Comparison of ENCODE assay signal across 20 cellular contexts in the genomic region with DNA sequence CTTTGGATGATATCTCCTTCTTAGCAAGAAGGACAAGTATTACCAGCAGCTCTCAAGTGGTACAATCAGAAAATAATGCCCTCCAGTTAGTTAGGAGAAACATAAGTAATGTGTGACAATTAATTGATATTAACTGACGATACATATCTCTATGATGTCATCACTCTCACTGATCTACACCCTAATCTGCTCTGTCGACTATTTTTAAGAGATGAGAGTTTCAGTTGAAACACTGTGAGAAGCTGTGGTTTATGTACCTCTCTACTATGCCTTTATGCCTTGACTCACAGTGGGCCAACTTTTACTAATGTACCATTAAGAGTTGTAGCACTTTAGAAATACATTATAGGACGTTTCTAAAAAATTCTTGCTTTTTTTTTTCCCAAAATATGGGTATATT. TPM values are rescaled to one million over a fixed set of nuclear protein-coding genes. Genes with fewer than 3 reads are reported as not detected.
DNase-seq lines count a peak whose midpoint lies in the region; ATAC-seq and TF ChIP-seq lines count a peak whose summit lies in the region.
"Had no signal": no experiment of that assay in that cellular context is flagged by ENCODE, and none has a peak within 500 bp of the region (broad histone marks: within the 10 kb centered on the region; RNA-seq: fewer than 3 reads in every experiment).

No MANE protein-coding gene starts in this region.

- dilution Hi-C loops in IMR-90 (cut with HindIII; ENCODE audit: low sequenced_read_pairs, unreplicated experiment) = no loop called here

- no peaks in the 10 kb centered on the region for H3K36me3 ChIP-seq in GM23248 (ENCODE audit: low read depth)
- peaks cover 2% of the 10 kb centered on the region; the same call in 1 of the 2 replicates for H3K36me3 ChIP-seq in IMR-90 (ENCODE audit: control insufficient read depth, insufficient read depth, low read length)
- H3K36me3 ChIP-seq in smooth muscle cell (ENCODE audit: low read depth) = no peaks in the 10 kb centered on the region
- H3K36me3 ChIP-seq: cardiac muscle cell had no signal

- no peak overlapping the region for H3K18ac ChIP-seq in IMR-90 (ENCODE audit: low read depth, low read length)

- H3K23ac ChIP-seq in IMR-90 (ENCODE audit: low read depth, low read length) = no peak overlapping the region

- H3K27ac ChIP-seq in GM23248 (peak overlapping the region; percentile 61), IMR-90 (ENCODE audit: insufficient read depth, low read length) (no peak overlapping the region), smooth muscle cell (ENCODE audit: low read depth) (peak overlapping the region; percentile 69)
- H3K27ac ChIP-seq: 22Rv1, cardiac muscle cell, coronary artery had no signal

- H3K4me1 ChIP-seq in GM23248 (ENCODE audit: insufficient read depth) (peaks cover 18% of the 10 kb centered on the region), IMR-90 (ENCODE audit: control insufficient read depth, insufficient read depth, low read length) (peaks cover under 1% of the 10 kb centered on the region; the same call in 1 of the 2 replicates), smooth muscle cell (ENCODE audit: low read depth) (peaks cover 34% of the 10 kb centered on the region)

- no peak overlapping the region for H2BK20ac ChIP-seq in IMR-90 (ENCODE audit: low read depth, low read length)

- H3K4ac ChIP-seq in IMR-90 (ENCODE audit: low read depth, low read length) = no peak overlapping the region

- H2AFZ ChIP-seq in GM23248 (no peak overlapping the region), IMR-90 (replicated peaks; ENCODE audit: low read length, poor library complexity) (no peak overlapping the region), smooth muscle cell (ENCODE audit: low read depth) (no peak overlapping the region)

- H2AK9ac ChIP-seq in IMR-90 (replicated peaks; ENCODE audit: low read depth, low read length, poor library complexity) = no peak overlapping the region

- no peaks in the 10 kb centered on the region for H3K9me3 ChIP-seq in GM23248 (ENCODE audit: low read depth)
- H3K9me3 ChIP-seq in IMR-90 (ENCODE audit: control insufficient read depth, insufficient read depth, low read length) = no peaks in the 10 kb centered on the region
- no peaks in the 10 kb centered on the region for H3K9me3 ChIP-seq in smooth muscle cell (replicated peaks; ENCODE audit: low read depth)
- H3K9me3 ChIP-seq: SK-N-SH had no signal

- H4K20me1 ChIP-seq in GM23248 (ENCODE audit: insufficient read depth) = no peaks in the 10 kb centered on the region
- no peaks in the 10 kb centered on the region for H4K20me1 ChIP-seq in IMR-90 (ENCODE audit: insufficient read depth, low read length)
- no peaks in the 10 kb centered on the region for H4K20me1 ChIP-seq in smooth muscle cell (ENCODE audit: low read depth)

- H3K79me2 ChIP-seq in GM23248 (ENCODE audit: insufficient read depth) (peaks cover 67% of the 10 kb centered on the region), smooth muscle cell (ENCODE audit: low read depth) (no peaks in the 10 kb centered on the region)

- no peak overlapping the region for H3K4me3 ChIP-seq in GM23248
- H3K4me3 ChIP-seq in IMR-90 (ENCODE audit: insufficient read depth, low read depth, low read length) = no peak overlapping the region
- H3K4me3 ChIP-seq in smooth muscle cell = no peak overlapping the region
- H3K4me3 ChIP-seq: cardiac muscle cell, coronary artery had no signal

- no peak for TF ChIP-seq CTCF in IMR-90 (conservative IDR thresholded peaks at IDR 0.05; ENCODE audit: low read depth, low read length)
- TF ChIP-seq CTCF in smooth muscle cell (IDR thresholded peaks at IDR 0.05; ENCODE audit: borderline replicate concordance, insufficient read depth, poor library complexity, severe bottlenecking) = no peak

- H3K56ac ChIP-seq in IMR-90 (ENCODE audit: extremely low read depth, insufficient read depth, low read length) = no peak overlapping the region

- H3K4me2 ChIP-seq in GM23248 (ENCODE audit: unreplicated experiment) (no peak overlapping the region), IMR-90 (ENCODE audit: low read depth, low read length) (no peak overlapping the region), smooth muscle cell (peak overlapping the region; percentile 14)
- H3K4me2 ChIP-seq: SK-N-SH had no signal

- H4K8ac ChIP-seq in IMR-90 (ENCODE audit: low read depth in 2 of 2, low read length in 2 of 2) = no peak overlapping the region

- POLR2A ChIA-PET in IMR-90 (lab: Charles Lee; ENCODE audit: unreplicated experiment) = no interaction called here

- H4K5ac ChIP-seq in IMR-90 (ENCODE audit: low read depth, low read length) = no peak overlapping the region

- intact Hi-C loops in IMR-90 (cut with micrococcal nuclease) = loop anchor here (5.0 kb wide), 2 partner anchors 80 to 445 kb away; no protein-coding TSS in a partner anchor

- no peaks in the 10 kb centered on the region for H3K9me2 ChIP-seq in GM23248 (ENCODE audit: insufficient read depth)
- H3K9me2 ChIP-seq: SK-N-SH had no signal

- H2BK120ac ChIP-seq in IMR-90 (ENCODE audit: low read depth, low read length) = no peak overlapping the region

- no peak for TF ChIP-seq POLR2A in IMR-90 (IDR thresholded peaks at IDR 0.05; ENCODE audit: low read depth, low read length)

- CTCF ChIA-PET in IMR-90 (lab: Yijun Ruan, JAX) = interaction anchor here (0.6 to 1.4 kb wide), 3 partner anchors 12 to 164 kb away, joined by 3 to 4 read pairs (median 3); no protein-coding TSS in a partner anchor

- WGBS in GM23248 (ENCODE audit: low coverage in 1 of 2, low lambda C conversion rate in 2 of 2, missing lambda C conversion rate in 2 of 2), 2 experiments = 66 to 71% methylated on average over 3 of the region's 3 CpGs
- no CpG with 5 or more reads among the region's 3 CpGs for WGBS in IMR-90 (ENCODE audit: extremely low coverage in 2 of 2, insufficient read length in 1 of 2), 2 experiments
- 58% methylated on average over 3 of the region's 3 CpGs for WGBS in smooth muscle cell (ENCODE audit: low lambda C conversion rate)

- H2AK5ac ChIP-seq in IMR-90 (ENCODE audit: low read depth, low read length) = 0 out of 2 replicates have a peak overlapping the region, but pooled peaks have one; percentile 7

- no peak for DNase-seq in activated CD4-positive, CD25-positive, alpha-beta regulatory T cell treated with anti-CD3 and anti-CD28 coated beads, Interleukin-2, amount 50 U/mL, for 72 hours
- DNase-seq in GM23248 = no peak
- no peak for DNase-seq in IMR-90
- DNase-seq in smooth muscle cell (lab: John Stamatoyannopoulos, UW; ENCODE audit: unreplicated experiment) = no peak
- DNase-seq in stimulated activated CD4-positive, alpha-beta T cell treated with anti-CD3 and anti-CD28 coated beads, Interleukin-12 subunit alpha, Interleukin-12 subunit beta, amount 100 ng/mL, for 4 hours = no peak
- DNase-seq in NCI-H2196 treated with DMSO at 0.1 percent for 48 hours (lab: John Stamatoyannopoulos, UW; ENCODE audit: unreplicated experiment) = no peak
- DNase-seq: activated CD4-positive, alpha-beta T cell treated with anti-CD3 and anti-CD28 coated beads, Interleukin-2, amount 10 ng/mL, durations not matched to agents 7 days and 5 days; activated CD8-positive, alpha-beta memory T cell treated with anti-CD3 and anti-CD28 coated beads, Interleukin-2, amount 10 ng/mL, durations not matched to agents 7 days and 5 days; activated naive CD4-positive, alpha-beta T cell treated with anti-CD3 and anti-CD28 coated beads, Interleukin-2, amount 50 U/mL, for 16 hours; activated T-cell treated with anti-CD3 and anti-CD28 coated beads, Interleukin-2, amount 50 U/mL, for 72 hours; amygdala; CD8-positive, alpha-beta memory T cell; KG1; NCI-H748 treated with DMSO at 0.1 percent for 48 hours; SK-N-SH had no signal

- BruUV-seq in IMR-90 (replicated peaks; lab: Mats Ljungman, UMichigan) = no TSS peak

- H3K9me1 ChIP-seq in IMR-90 (ENCODE audit: insufficient read depth, low read length) = peaks cover 10% of the 10 kb centered on the region

- peaks cover 32 to 57% of the 10 kb centered on the region in 2 experiments for H3K79me1 ChIP-seq in IMR-90 (ENCODE audit: low read depth in 1 of 2, low read length in 2 of 2)

- no peak overlapping the region for H2BK5ac ChIP-seq in IMR-90 (ENCODE audit: low read depth, low read length, poor library complexity, severe bottlenecking)

- H4K91ac ChIP-seq in IMR-90 (ENCODE audit: insufficient read depth, low read depth, low read length) = no peak overlapping the region

- H3K9ac ChIP-seq in GM23248 = 0 out of 2 replicates have a peak overlapping the region, but pooled peaks have one; percentile 2
- H3K9ac ChIP-seq in IMR-90 (ENCODE audit: low read depth, low read length) = no peak overlapping the region
- H3K9ac ChIP-seq in smooth muscle cell (ENCODE audit: low read depth) = no peak overlapping the region
- H3K9ac ChIP-seq: SK-N-SH had no signal

- peak; percentile 76 to 77 for ATAC-seq in activated CD4-positive, CD25-positive, alpha-beta regulatory T cell treated with anti-CD3 and anti-CD28 coated beads, Interleukin-2, amount 50 U/mL, for 24 hours
- ATAC-seq in IMR-90 (ENCODE audit: low read depth) (no peak), GM21381 (IDR thresholded peaks at IDR 0.05; ENCODE audit: unreplicated experiment) (no peak)

- in situ Hi-C loops in GM23248 (cut with MboI) = no loop called here
- in situ Hi-C loops in IMR-90 (cut with MboI; ENCODE audit: low sequenced_read_pairs) = no loop called here

- H3K27me3 ChIP-seq in GM23248 (replicated peaks; ENCODE audit: insufficient read depth) = no peaks in the 10 kb centered on the region
- no peaks in the 10 kb centered on the region for H3K27me3 ChIP-seq in IMR-90 (ENCODE audit: control insufficient read depth, insufficient read depth, low read length)
- H3K27me3 ChIP-seq in smooth muscle cell (ENCODE audit: low read depth) = no peaks in the 10 kb centered on the region
- H3K27me3 ChIP-seq: cardiac muscle cell had no signal

- no peak overlapping the region for H3K14ac ChIP-seq in IMR-90 (replicated peaks; ENCODE audit: low read depth, low read length)

- H3F3A ChIP-seq in GM23248 (ENCODE audit: insufficient read depth) (peaks cover 17% of the 10 kb centered on the region), smooth muscle cell (ENCODE audit: low read depth) (peaks cover 3% of the 10 kb centered on the region)

- no peak overlapping the region for H2BK15ac ChIP-seq in IMR-90 (ENCODE audit: low read depth, low read length)

- no peak for TF ChIP-seq RAD21 in IMR-90 (IDR thresholded peaks at IDR 0.05; ENCODE audit: low read length)

TF ChIP-seq in IMR-90, 13 proteins besides CTCF, POLR2A, EP300 and RAD21 (continues in another document):
- TF ChIP-seq MAZ (IDR thresholded peaks at IDR 0.05; ENCODE audit: borderline replicate concordance, low read depth, low read length) (no peak), RFX5 (IDR thresholded peaks at IDR 0.05; ENCODE audit: low read depth, low read length) (no peak)

RNA-seq across cellular contexts. Expression of a gene that starts 8.6 kb away (rescaled TPM):
- 1.8 and 2.3 TPM in 2 replicates for total RNA-seq in GM23248 (2014; rRNA removed; shearing (Covaris generic))
- polyA plus RNA-seq in GM23248 (2016; fragmentation: Nextera tagmentation; extraction: Ambion mirVana) = 3.6 and 3.9 TPM in 2 replicates
- 7.3 and 10.3 TPM in 2 replicates for total RNA-seq in IMR-90 (2012; rRNA removed)
- polyA plus RNA-seq in IMR-90 (2012; rRNA removed) = 1.4 and 2.1 TPM in 2 replicates
- 0.09 and 0.30 TPM in 2 replicates for polyA plus RNA-seq in IMR-90 (2012; cell fraction: cytosol; rRNA removed)
- polyA plus RNA-seq in IMR-90 (2012; cell fraction: nucleus; rRNA removed; ENCODE audit: low replicate concordance) = 0.35 and 1.2 TPM in 2 replicates
- 10.7 and 37.5 TPM in 2 replicates for total RNA-seq in smooth muscle cell
- polyA plus RNA-seq in smooth muscle cell = 3.9 and 5.9 TPM in 2 replicates

Comparison
In these comparisons a context has a peak if more than half of its experiments do, and no peak if none do; other contexts are left out.
1. ATAC-seq: peak in activated CD4-positive, CD25-positive, alpha-beta regulatory T cell treated with anti-CD3 and anti-CD28 coated beads, Interleukin-2, amount 50 U/mL, for 24 hours (2 of 2); none in IMR-90 (single experiment) and GM21381 (single experiment).